9 cellular contexts compared by ENCODE assay signal in genomic region chr1:39213511-39214002, GRCh38. TPM values are rescaled to one million over a fixed set of nuclear protein-coding genes. Genes with fewer than 3 reads are reported as not detected.
DNase-seq lines count a peak whose midpoint lies in the region; ATAC-seq and TF ChIP-seq lines count a peak whose summit lies in the region.
"Had no signal": no experiment of that assay in that cellular context is flagged by ENCODE, and none has a peak within 500 bp of the region (broad histone marks: within the 10 kb centered on the region; RNA-seq: fewer than 3 reads in every experiment).

No MANE protein-coding gene starts in this region.

- in situ Hi-C loops in HAP-1 (cut with MboI; ENCODE audit: low sequenced_read_pairs) = no loop called here

- H3K4me3 Mint-ChIP-seq in Calu3 (ENCODE audit: low read depth, unreplicated experiment) = no peak overlapping the region

- TF ChIP-seq CTCF in Calu3 (IDR thresholded peaks at IDR 0.05; ENCODE audit: unreplicated experiment) (no peak), RWPE2 (IDR thresholded peaks at IDR 0.05; ENCODE audit: poor library complexity, severe bottlenecking) (no peak), fibroblast of mammary gland (conservative IDR thresholded peaks at IDR 0.05; ENCODE audit: control insufficient read depth, insufficient read depth, low read depth, low read length) (no peak)

- H3K9me3 ChIP-seq in RWPE2 (ENCODE audit: severe bottlenecking) = no peaks in the 10 kb centered on the region
- no peaks in the 10 kb centered on the region for H3K9me3 ChIP-seq in HAP-1

- no peaks in the 10 kb centered on the region for H3K27me3 Mint-ChIP-seq in Calu3 (ENCODE audit: unreplicated experiment)

- H3K27ac ChIP-seq in RWPE2 (ENCODE audit: poor library complexity, severe bottlenecking) = peak overlapping the region; percentile 78
- H3K27ac ChIP-seq in rectal smooth muscle tissue (ENCODE audit: low read depth, low read length) = peak overlapping the region; percentile 4
- H3K27ac ChIP-seq: HL-60 had no signal

- no TSS peak for BruUV-seq in Calu3 (replicated peaks; lab: Mats Ljungman, UMichigan)

- no peaks in the 10 kb centered on the region for H3K36me3 Mint-ChIP-seq in Calu3 (ENCODE audit: insufficient read depth, unreplicated experiment)

- H3K27ac Mint-ChIP-seq in Calu3 (ENCODE audit: unreplicated experiment) = peak overlapping the region; percentile 21

- intact Hi-C loops in Calu3 (cut with micrococcal nuclease; ENCODE audit: unreplicated experiment) = no loop called here

- ATAC-seq in RWPE2 (ENCODE audit: low read depth) (peak; percentile 69), GM18517 (IDR thresholded peaks at IDR 0.05; ENCODE audit: unreplicated experiment) (no peak), GM18505 (IDR thresholded peaks at IDR 0.05; ENCODE audit: unreplicated experiment) (no peak)

- H3K27me3 ChIP-seq in RWPE2 (ENCODE audit: insufficient read depth, poor library complexity, severe bottlenecking) = no peaks in the 10 kb centered on the region
- no peaks in the 10 kb centered on the region for H3K27me3 ChIP-seq in rectal smooth muscle tissue (ENCODE audit: control insufficient read depth, insufficient read depth, low read length)
- H3K27me3 ChIP-seq in HAP-1 (ENCODE audit: low read depth) = no peaks in the 10 kb centered on the region

- H3K9ac ChIP-seq in rectal smooth muscle tissue (ENCODE audit: low read length) = no peak overlapping the region

- H3K4me1 Mint-ChIP-seq in Calu3 (ENCODE audit: low read depth, unreplicated experiment) = peaks cover 30% of the 10 kb centered on the region

- DNase-seq in Calu3 (no peak), RWPE2 (ENCODE audit: low spot score) (no peak), fibroblast of mammary gland (ENCODE audit: low read depth) (peak; percentile 44), HAP-1 (ENCODE audit: low spot score in 2 of 2) (no peak)
- no peak for DNase-seq in stimulated activated CD4-positive, alpha-beta T cell treated with anti-CD3 and anti-CD28 coated beads, Interleukin-2, amount 100 ng/mL, for 48 hours

- 0 out of 2 replicates have a peak, but pooled peaks cover 4% of the 10 kb centered on the region for H3K36me3 ChIP-seq in RWPE2 (ENCODE audit: low read depth)
- no peaks in the 10 kb centered on the region for H3K36me3 ChIP-seq in rectal smooth muscle tissue (ENCODE audit: control insufficient read depth, insufficient read depth, low read length)
- H3K36me3 ChIP-seq in HAP-1 (replicated peaks) = no peaks in the 10 kb centered on the region

- H3K4me3 ChIP-seq in RWPE2 (ENCODE audit: severe bottlenecking) = no peak overlapping the region
- H3K4me3 ChIP-seq in fibroblast of mammary gland (ENCODE audit: control insufficient read depth, low read depth, low read length) = no peak overlapping the region
- H3K4me3 ChIP-seq in rectal smooth muscle tissue (ENCODE audit: low read length) = no peak overlapping the region
- H3K4me3 ChIP-seq in HAP-1 = no peak overlapping the region

- H3K9me3 Mint-ChIP-seq in Calu3 (ENCODE audit: low read depth, unreplicated experiment) = no peaks in the 10 kb centered on the region

- no peak for TF ChIP-seq POLR2A in GM18505 (IDR thresholded peaks at IDR 0.05; ENCODE audit: borderline replicate concordance, extremely low read depth, insufficient read depth, insufficient read length)

- H3K4me1 ChIP-seq in RWPE2 (ENCODE audit: insufficient read depth, poor library complexity, severe bottlenecking) (peaks cover 49% of the 10 kb centered on the region), rectal smooth muscle tissue (ENCODE audit: control insufficient read depth, insufficient read depth, low read length) (peaks cover 17% of the 10 kb centered on the region), HAP-1 (peaks cover 9% of the 10 kb centered on the region)

- CTCF ChIA-PET in Calu3 (lab: Charles Lee) = interaction anchor here (0.6 to 2.9 kb wide), 3 partner anchors 21 to 1792 kb away, joined by 3 to 24 read pairs (median 4); no protein-coding TSS in a partner anchor

RNA-seq across cellular contexts. Expression of gene MACF1, which starts 9.1 kb away (rescaled TPM):
- total RNA-seq in Calu3 (2022) = 701 and 705 TPM in 2 replicates
